21 cellular contexts compared by ENCODE assay signal in genomic region chr9:16294371-16294770, GRCh38.
DNase-seq lines count a peak whose midpoint lies in the region; ATAC-seq and TF ChIP-seq lines count a peak whose summit lies in the region.
"Had no signal": no experiment of that assay in that cellular context is flagged by ENCODE, and none has a peak within 500 bp of the region (broad histone marks: within the 10 kb centered on the region; RNA-seq: fewer than 3 reads in every experiment).

No MANE protein-coding gene starts in this region.

- no peaks in the 10 kb centered on the region for H3K27me3 ChIP-seq in adipocyte (replicated peaks; ENCODE audit: control insufficient read depth, insufficient read depth, low read length)
- H3K27me3 ChIP-seq: breast epithelium, uterus had no signal

- peak overlapping the region; percentile 20 for H3K4me3 ChIP-seq in adipocyte (ENCODE audit: low read length)
- no peak overlapping the region for H3K4me3 ChIP-seq in fibroblast of the aortic adventitia (ENCODE audit: low read depth, low read length)
- H3K4me3 ChIP-seq: breast epithelium, uterus had no signal

- in situ Hi-C loops in ACHN (cut with HindIII; ENCODE audit: low pct_ligation_motif_present, low pct_unique_long_range_greater_than_20kb, low sequenced_read_pairs) = no loop called here

- H3K9me3 ChIP-seq in adipocyte (ENCODE audit: control insufficient read depth, low read length) = no peaks in the 10 kb centered on the region
- H3K9me3 ChIP-seq: uterus had no signal

- DNase-seq in GM04503 (ENCODE audit: low read depth) = peak; percentile 22
- DNase-seq in adipocyte (ENCODE audit: low read depth) = no peak
- peak; percentile 86 for DNase-seq in fibroblast of the aortic adventitia (ENCODE audit: low read depth)
- no peak for DNase-seq in ACHN
- DNase-seq in 8988T = no peak
- no peak for DNase-seq in OCI-M1 (lab: John Stamatoyannopoulos, UW)
- DNase-seq: activated CD4-positive, alpha-beta memory T cell treated with anti-CD3 and anti-CD28 coated beads for 36 hours; activated CD4-positive, CD25-positive, alpha-beta regulatory T cell treated with anti-CD3 and anti-CD28 coated beads, Interleukin-2, amount 50 U/mL, for 72 hours; activated naive CD4-positive, alpha-beta T cell treated with anti-CD3 and anti-CD28 coated beads for 36 hours; Calu3; DMS79; KBM-7; NCI-H2029; SHP77; stimulated activated CD4-positive, alpha-beta T cell treated with anti-CD3 and anti-CD28 coated beads, Interleukin-2, amount 100 ng/mL, for 24 hours; stimulated activated naive CD8-positive, alpha-beta T cell treated with anti-CD3 and anti-CD28 coated beads, Interleukin-15, amount 100 ng/mL, for 72 hours; T-helper 2 cell; uterus had no signal

- ATAC-seq in HG03354 (IDR thresholded peaks at IDR 0.05; ENCODE audit: poor library complexity, severe bottlenecking, unreplicated experiment) = no peak
- ATAC-seq: left lobe of liver; stimulated activated naive CD8-positive, alpha-beta T cell treated with anti-CD3 and anti-CD28 coated beads, Interleukin-15, amount 100 ng/mL, for 72 hours had no signal

- H3K4me1 ChIP-seq in adipocyte (ENCODE audit: control insufficient read depth, insufficient read depth, low read length) = peaks cover 23% of the 10 kb centered on the region
- H3K4me1 ChIP-seq: breast epithelium, uterus had no signal

- no peaks in the 10 kb centered on the region for H3K36me3 ChIP-seq in adipocyte (ENCODE audit: control insufficient read depth, insufficient read depth, low read length, severe bottlenecking)
- H3K36me3 ChIP-seq: breast epithelium, uterus had no signal

- peak overlapping the region; percentile 51 for H3K9ac ChIP-seq in adipocyte (ENCODE audit: low read length)

- no peak for TF ChIP-seq CTCF in fibroblast of the aortic adventitia (IDR thresholded peaks at IDR 0.05; ENCODE audit: insufficient read depth, low read length)

Comparison
In these comparisons a context has a peak if more than half of its experiments do, and no peak if none do; other contexts are left out.
1. DNase-seq: peak in GM04503 (single experiment) and fibroblast of the aortic adventitia (single experiment); none in adipocyte (single experiment), ACHN (single experiment), 8988T (single experiment) and OCI-M1 (single experiment).